Comparison of ENCODE assay signal across 2 cellular contexts in the genomic region with DNA sequence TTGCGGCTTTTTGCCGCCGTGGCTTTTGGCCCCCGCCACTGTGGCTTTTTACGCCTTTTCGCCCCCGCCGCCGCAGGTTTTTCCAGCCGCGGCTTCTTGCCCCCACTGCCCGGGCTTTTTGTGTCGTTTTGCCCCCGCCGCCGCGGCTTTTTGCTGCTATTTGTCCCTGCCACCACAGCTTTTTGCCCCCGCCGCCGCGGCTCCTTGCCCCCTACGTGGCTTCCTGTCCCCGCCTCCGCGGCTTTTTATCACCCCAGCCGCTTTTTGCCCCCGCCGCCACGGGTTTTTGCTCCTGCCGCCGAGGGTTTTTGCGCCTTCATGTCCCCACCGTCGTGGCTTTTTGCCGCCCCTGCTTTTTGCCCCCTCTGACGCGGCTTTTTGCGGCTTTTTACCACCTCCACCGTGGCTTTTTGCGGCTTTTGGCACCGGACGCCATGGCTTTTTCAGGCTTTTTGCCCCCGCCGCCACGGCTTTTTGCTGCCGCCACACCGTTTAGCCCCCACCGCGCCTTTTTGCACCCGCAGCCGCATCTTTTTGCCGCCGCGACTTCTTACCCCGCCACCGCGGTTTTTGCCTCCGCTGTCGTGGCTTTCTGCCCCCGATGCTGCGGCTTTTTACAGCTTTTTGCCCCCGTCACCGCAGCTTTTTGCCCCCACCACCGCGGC.
TF ChIP-seq lines count a peak whose summit lies in the region.

No MANE protein-coding gene starts in this region.

TF ChIP-seq in SK-N-SH, 30 proteins besides CTCF, POLR2A, EP300 and RAD21 (continued from another document):
- TF ChIP-seq NFIC (IDR thresholded peaks at IDR 0.05; ENCODE audit: borderline replicate concordance) = no peak
- TF ChIP-seq, protein P1, sequence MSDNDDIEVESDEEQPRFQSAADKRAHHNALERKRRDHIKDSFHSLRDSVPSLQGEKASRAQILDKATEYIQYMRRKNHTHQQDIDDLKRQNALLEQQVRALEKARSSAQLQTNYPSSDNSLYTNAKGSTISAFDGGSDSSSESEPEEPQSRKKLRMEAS (IDR thresholded peaks at IDR 0.05; ENCODE audit: low read depth) = no peak
- no peak for TF ChIP-seq TCF12 (IDR thresholded peaks at IDR 0.05)
- TF ChIP-seq RXRA (IDR thresholded peaks at IDR 0.05; ENCODE audit: borderline replicate concordance, low read depth) = no peak
- no peak for TF ChIP-seq MEF2A (IDR thresholded peaks at IDR 0.05; ENCODE audit: borderline replicate concordance, low read depth)

TF ChIP-seq in SK-N-SH treated with all-trans-retinoic acid at 6 μM for 48 hours, 23 proteins besides CTCF, POLR2A, EP300 and RAD21 (continued from another document):
- TF ChIP-seq, protein P2, sequence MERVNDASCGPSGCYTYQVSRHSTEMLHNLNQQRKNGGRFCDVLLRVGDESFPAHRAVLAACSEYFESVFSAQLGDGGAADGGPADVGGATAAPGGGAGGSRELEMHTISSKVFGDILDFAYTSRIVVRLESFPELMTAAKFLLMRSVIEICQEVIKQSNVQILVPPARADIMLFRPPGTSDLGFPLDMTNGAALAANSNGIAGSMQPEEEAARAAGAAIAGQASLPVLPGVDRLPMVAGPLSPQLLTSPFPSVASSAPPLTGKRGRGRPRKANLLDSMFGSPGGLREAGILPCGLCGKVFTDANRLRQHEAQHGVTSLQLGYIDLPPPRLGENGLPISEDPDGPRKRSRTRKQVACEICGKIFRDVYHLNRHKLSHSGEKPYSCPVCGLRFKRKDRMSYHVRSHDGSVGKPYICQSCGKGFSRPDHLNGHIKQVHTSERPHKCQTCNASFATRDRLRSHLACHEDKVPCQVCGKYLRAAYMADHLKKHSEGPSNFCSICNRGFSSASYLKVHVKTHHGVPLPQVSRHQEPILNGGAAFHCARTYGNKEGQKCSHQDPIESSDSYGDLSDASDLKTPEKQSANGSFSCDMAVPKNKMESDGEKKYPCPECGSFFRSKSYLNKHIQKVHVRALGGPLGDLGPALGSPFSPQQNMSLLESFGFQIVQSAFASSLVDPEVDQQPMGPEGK (CRISPR knock-in tag; IDR thresholded peaks at IDR 0.05; ENCODE audit: borderline replicate concordance) = no peak
- no peak for TF ChIP-seq ZNF8 (CRISPR knock-in tag; IDR thresholded peaks at IDR 0.05)
